Comparison of ENCODE assay signal across 21 cellular contexts in genomic region chr2:101057051-101057933, GRCh38.
"Had no signal": no experiment of that assay in that cellular context is flagged by ENCODE, and none has a peak within 500 bp of the region (broad histone marks: within the 10 kb centered on the region; RNA-seq: fewer than 3 reads in every experiment).

No MANE protein-coding gene starts in this region.

- DNase-seq: activated CD4-positive, alpha-beta memory T cell treated with anti-CD3 and anti-CD28 coated beads, Interleukin-2, amount 10 ng/mL, durations not matched to agents 7 days and 5 days; activated CD4-positive, alpha-beta T cell treated with anti-CD3 and anti-CD28 coated beads, Interleukin-2, amount 10 ng/mL, durations not matched to agents 24 days and 14 days; activated CD8-positive, alpha-beta memory T cell treated with anti-CD3 and anti-CD28 coated beads, Interleukin-2, amount 10 ng/mL, durations not matched to agents 7 days and 5 days; activated effector memory CD4-positive, alpha-beta T cell treated with anti-CD3 and anti-CD28 coated beads, Interleukin-2, amount 50 U/mL, for 16 hours; activated naive CD4-positive, alpha-beta T cell treated with anti-CD3 and anti-CD28 coated beads, Interleukin-2, amount 10 ng/mL, durations not matched to agents 7 days and 5 days; activated naive CD8-positive, alpha-beta T cell treated with anti-CD3 and anti-CD28 coated beads, Interleukin-2, amount 50 U/mL, for 24 hours; activated T-cell treated with anti-CD3 and anti-CD28 coated beads for 4 hours; caudate nucleus; effector CD4-positive, alpha-beta T cell; head of caudate nucleus; hypothalamus; natural killer cell; stimulated activated CD4-positive, alpha-beta T cell treated with anti-CD3 and anti-CD28 coated beads, Interleukin-4, amount 100 ng/mL, for 24 hours; stimulated activated naive CD8-positive, alpha-beta T cell treated with anti-CD3 and anti-CD28 coated beads, Interleukin-15, Interleukin-2, amounts not matched to agents 100 U/mL and 50 U/mL, for 24 hours; upper lobe of left lung had no signal

- H3K9me3 ChIP-seq: gastroesophageal sphincter, upper lobe of left lung had no signal

- ATAC-seq: activated CD4-positive, CD25-positive, alpha-beta regulatory T cell treated with anti-CD3 and anti-CD28 coated beads, Interleukin-2, amount 50 U/mL, for 24 hours; activated CD8-positive, alpha-beta memory T cell treated with anti-CD3 and anti-CD28 coated beads, Interleukin-2, amount 10 ng/mL, durations not matched to agents 7 days and 5 days; activated naive CD8-positive, alpha-beta T cell treated with anti-CD3 and anti-CD28 coated beads, Interleukin-2, amount 50 U/mL, for 24 hours; gastroesophageal sphincter; natural killer cell; stimulated activated naive CD8-positive, alpha-beta T cell treated with anti-CD3 and anti-CD28 coated beads, Interleukin-15, Interleukin-2, amounts not matched to agents 100 U/mL and 50 U/mL, for 24 hours had no signal

- H3K27me3 ChIP-seq: gastroesophageal sphincter, upper lobe of left lung had no signal

- H3K4me3 Mint-ChIP-seq: activated CD4-positive, alpha-beta memory T cell treated with anti-CD3 and anti-CD28 coated beads, Interleukin-2, amount 10 ng/mL, durations not matched to agents 7 days and 5 days; activated CD4-positive, alpha-beta T cell treated with anti-CD3 and anti-CD28 coated beads, Interleukin-2, amount 10 ng/mL, durations not matched to agents 24 days and 14 days; activated CD8-positive, alpha-beta memory T cell treated with anti-CD3 and anti-CD28 coated beads, Interleukin-2, amount 10 ng/mL, durations not matched to agents 7 days and 5 days; activated naive CD4-positive, alpha-beta T cell treated with anti-CD3 and anti-CD28 coated beads, Interleukin-2, amount 10 ng/mL, durations not matched to agents 7 days and 5 days; activated naive CD8-positive, alpha-beta T cell treated with anti-CD3 and anti-CD28 coated beads, Interleukin-2, amount 50 U/mL, for 24 hours; dendritic cell treated with granulocyte-macrophage colony-stimulating factor and Interleukin-4, amounts not matched to agents 40 ng/mL and 50 ng/mL, for 4 days; natural killer cell had no signal

- H3K9me3 Mint-ChIP-seq: activated CD4-positive, alpha-beta memory T cell treated with anti-CD3 and anti-CD28 coated beads, Interleukin-2, amount 10 ng/mL, durations not matched to agents 7 days and 5 days; activated CD4-positive, alpha-beta T cell treated with anti-CD3 and anti-CD28 coated beads, Interleukin-2, amount 10 ng/mL, durations not matched to agents 24 days and 14 days; activated naive CD4-positive, alpha-beta T cell treated with anti-CD3 and anti-CD28 coated beads, Interleukin-2, amount 10 ng/mL, durations not matched to agents 7 days and 5 days; activated naive CD8-positive, alpha-beta T cell treated with anti-CD3 and anti-CD28 coated beads, Interleukin-2, amount 50 U/mL, for 24 hours; dendritic cell treated with granulocyte-macrophage colony-stimulating factor and Interleukin-4, amounts not matched to agents 40 ng/mL and 50 ng/mL, for 4 days; natural killer cell had no signal

- H3K36me3 Mint-ChIP-seq: activated CD8-positive, alpha-beta memory T cell treated with anti-CD3 and anti-CD28 coated beads, Interleukin-2, amount 10 ng/mL, durations not matched to agents 7 days and 5 days; activated naive CD4-positive, alpha-beta T cell treated with anti-CD3 and anti-CD28 coated beads, Interleukin-2, amount 10 ng/mL, durations not matched to agents 7 days and 5 days; natural killer cell had no signal

- H3K4me3 ChIP-seq: gastroesophageal sphincter, lung, upper lobe of left lung had no signal

- H3K27me3 Mint-ChIP-seq: activated naive CD4-positive, alpha-beta T cell treated with anti-CD3 and anti-CD28 coated beads, Interleukin-2, amount 10 ng/mL, durations not matched to agents 7 days and 5 days; dendritic cell treated with granulocyte-macrophage colony-stimulating factor and Interleukin-4, amounts not matched to agents 40 ng/mL and 50 ng/mL, for 4 days; progenitor cell of endocrine pancreas had no signal

- H3K27ac Mint-ChIP-seq: activated CD4-positive, alpha-beta memory T cell treated with anti-CD3 and anti-CD28 coated beads, Interleukin-2, amount 10 ng/mL, durations not matched to agents 7 days and 5 days; activated CD4-positive, alpha-beta T cell treated with anti-CD3 and anti-CD28 coated beads, Interleukin-2, amount 10 ng/mL, durations not matched to agents 24 days and 14 days; activated CD8-positive, alpha-beta memory T cell treated with anti-CD3 and anti-CD28 coated beads, Interleukin-2, amount 10 ng/mL, durations not matched to agents 7 days and 5 days; activated naive CD4-positive, alpha-beta T cell treated with anti-CD3 and anti-CD28 coated beads, Interleukin-2, amount 10 ng/mL, durations not matched to agents 7 days and 5 days; activated naive CD8-positive, alpha-beta T cell treated with anti-CD3 and anti-CD28 coated beads, Interleukin-2, amount 50 U/mL, for 24 hours; dendritic cell treated with granulocyte-macrophage colony-stimulating factor and Interleukin-4, amounts not matched to agents 40 ng/mL and 50 ng/mL, for 4 days; natural killer cell; progenitor cell of endocrine pancreas had no signal

- H3K27ac ChIP-seq: gastroesophageal sphincter, upper lobe of left lung, VCaP had no signal

- H3K4me1 Mint-ChIP-seq: activated CD4-positive, alpha-beta memory T cell treated with anti-CD3 and anti-CD28 coated beads, Interleukin-2, amount 10 ng/mL, durations not matched to agents 7 days and 5 days; activated CD4-positive, alpha-beta T cell treated with anti-CD3 and anti-CD28 coated beads, Interleukin-2, amount 10 ng/mL, durations not matched to agents 24 days and 14 days; activated CD8-positive, alpha-beta memory T cell treated with anti-CD3 and anti-CD28 coated beads, Interleukin-2, amount 10 ng/mL, durations not matched to agents 7 days and 5 days; activated naive CD4-positive, alpha-beta T cell treated with anti-CD3 and anti-CD28 coated beads, Interleukin-2, amount 10 ng/mL, durations not matched to agents 7 days and 5 days; activated naive CD8-positive, alpha-beta T cell treated with anti-CD3 and anti-CD28 coated beads, Interleukin-2, amount 50 U/mL, for 24 hours; natural killer cell had no signal
